ENCODE assay signal across 10 cellular contexts in genomic region chr1:1799716-1800115, GRCh38. TPM values are rescaled to one million over a fixed set of nuclear protein-coding genes. Genes with fewer than 3 reads are reported as not detected.
DNase-seq lines count a peak whose midpoint lies in the region; ATAC-seq and TF ChIP-seq lines count a peak whose summit lies in the region.
"Had no signal": no experiment of that assay in that cellular context is flagged by ENCODE, and none has a peak within 500 bp of the region (broad histone marks: within the 10 kb centered on the region; RNA-seq: fewer than 3 reads in every experiment).

No MANE protein-coding gene starts in this region.

- no peak overlapping the region for H3K4me3 ChIP-seq in mammary epithelial cell (replicated peaks in 1 of 3; ENCODE audit: insufficient read depth in 1 of 3, low read depth in 2 of 3, low read length in 3 of 3)
- H3K4me3 ChIP-seq in OCI-LY1 (ENCODE audit: low read depth, low read length, poor library complexity, severe bottlenecking): peak overlapping the region; percentile 16
- H3K4me3 ChIP-seq in spleen: no peak overlapping the region
- no peak overlapping the region for H3K4me3 ChIP-seq in left lung
- H3K4me3 ChIP-seq in smooth muscle cell: no peak overlapping the region
- H3K4me3 ChIP-seq: right atrium auricular region had no signal

- H3K4me1 ChIP-seq in mammary epithelial cell (ENCODE audit: insufficient read depth, low read length) (no peaks in the 10 kb centered on the region), OCI-LY1 (ENCODE audit: insufficient read depth, low read length, severe bottlenecking) (peaks cover 55% of the 10 kb centered on the region), spleen (peaks cover 2 to 75% (median 39%) of the 10 kb centered on the region in 6 donors), left lung (no peaks in the 10 kb centered on the region), smooth muscle cell (ENCODE audit: low read depth) (no peaks in the 10 kb centered on the region)
- H3K4me1 ChIP-seq: right atrium auricular region had no signal

- in situ Hi-C loops in mammary epithelial cell (cut with MboI; ENCODE audit: low sequenced_read_pairs in 2 of 2): no loop called here

- H3K4me1 Mint-ChIP-seq in MCF 10A (ENCODE audit: insufficient read depth, unreplicated experiment): no peaks in the 10 kb centered on the region

- dilution Hi-C loops in mammary epithelial cell (cut with HindIII; ENCODE audit: low sequenced_read_pairs): loop anchor here (5.0 kb wide), 1 partner anchor 42 kb away; no protein-coding TSS in a partner anchor

- H3K4me2 ChIP-seq in mammary epithelial cell (ENCODE audit: insufficient read depth, low read depth, low read length) (no peak overlapping the region), OCI-LY1 (ENCODE audit: low read length) (peak overlapping the region; percentile 42; the same call in 1 of the 2 replicates), smooth muscle cell (no peak overlapping the region)

- no peak for DNase-seq in MCF 10A (ENCODE audit: unreplicated experiment)
- DNase-seq in mammary epithelial cell: no peak
- DNase-seq in spleen: peak; percentile 32
- DNase-seq in left lung: no peak
- DNase-seq in smooth muscle cell (lab: John Stamatoyannopoulos, UW; ENCODE audit: unreplicated experiment): no peak
- no peak for DNase-seq in retina
- DNase-seq: activated naive CD4-positive, alpha-beta T cell treated with anti-CD3 and anti-CD28 coated beads, Interleukin-2, amount 10 ng/mL, durations not matched to agents 7 days and 5 days had no signal

- peak overlapping the region; percentile 70 for H3K27ac Mint-ChIP-seq in MCF 10A (ENCODE audit: low read depth, unreplicated experiment)
- H3K27ac Mint-ChIP-seq: activated naive CD4-positive, alpha-beta T cell treated with anti-CD3 and anti-CD28 coated beads, Interleukin-2, amount 10 ng/mL, durations not matched to agents 7 days and 5 days had no signal

- no peaks in the 10 kb centered on the region for H3K27me3 Mint-ChIP-seq in MCF 10A (ENCODE audit: insufficient read depth, unreplicated experiment)
- H3K27me3 Mint-ChIP-seq: activated naive CD4-positive, alpha-beta T cell treated with anti-CD3 and anti-CD28 coated beads, Interleukin-2, amount 10 ng/mL, durations not matched to agents 7 days and 5 days had no signal

- H3K36me3 Mint-ChIP-seq in MCF 10A (ENCODE audit: insufficient read depth, unreplicated experiment): peaks cover 91% of the 10 kb centered on the region

- no peaks in the 10 kb centered on the region for H3K27me3 ChIP-seq in mammary epithelial cell (ENCODE audit: insufficient read depth, low read length)
- H3K27me3 ChIP-seq in OCI-LY1 (ENCODE audit: insufficient read depth, low read length): no peaks in the 10 kb centered on the region
- H3K27me3 ChIP-seq in spleen (replicated peaks in 1 of 7): no peaks in the 10 kb centered on the region
- H3K27me3 ChIP-seq in left lung: no peaks in the 10 kb centered on the region
- no peaks in the 10 kb centered on the region for H3K27me3 ChIP-seq in smooth muscle cell (ENCODE audit: low read depth)
- H3K27me3 ChIP-seq: right atrium auricular region had no signal

- no peak for TF ChIP-seq POLR2A in spleen (IDR thresholded peaks at IDR 0.05)

- CTCF ChIA-PET in MCF 10A (lab: Yijun Ruan, JAX) (interaction anchor here (0.7 kb wide), 1 partner anchor 106 kb away, joined by 3 read pairs; no protein-coding TSS in a partner anchor), mammary epithelial cell (lab: Charles Lee; ENCODE audit: low non-redundant PET) (no interaction called here)

- H3K9ac ChIP-seq in mammary epithelial cell (ENCODE audit: insufficient read depth, low read length) (no peak overlapping the region), OCI-LY1 (ENCODE audit: low read length) (peak overlapping the region; percentile 35), smooth muscle cell (ENCODE audit: low read depth) (no peak overlapping the region)

- H3F3A ChIP-seq in OCI-LY1 (ENCODE audit: insufficient read depth, low read length): peaks cover 10% of the 10 kb centered on the region; the same call in 1 of the 2 replicates
- peaks cover 6% of the 10 kb centered on the region for H3F3A ChIP-seq in smooth muscle cell (ENCODE audit: low read depth)

- H3K9me3 Mint-ChIP-seq in MCF 10A (ENCODE audit: unreplicated experiment): no peaks in the 10 kb centered on the region
- H3K9me3 Mint-ChIP-seq: activated naive CD4-positive, alpha-beta T cell treated with anti-CD3 and anti-CD28 coated beads, Interleukin-2, amount 10 ng/mL, durations not matched to agents 7 days and 5 days had no signal

- WGBS in mammary epithelial cell (ENCODE audit: low coverage, missing lambda C conversion rate): 98% methylated on average over 5 of the region's 5 CpGs
- 72 to 86% (median 78%) methylated on average over 5 of the region's 5 CpGs for WGBS in spleen, 5 donors
- 83% methylated on average over 5 of the region's 5 CpGs for WGBS in smooth muscle cell (ENCODE audit: low lambda C conversion rate)

- no peak overlapping the region for H3K27ac ChIP-seq in mammary epithelial cell (ENCODE audit: insufficient read depth, low read depth, low read length)
- H3K27ac ChIP-seq in OCI-LY1 (ENCODE audit: low read depth, low read length, poor library complexity, severe bottlenecking): peak overlapping the region; percentile 93
- H3K27ac ChIP-seq in spleen: peak overlapping the region in 2 of 8 donors; percentile 14 to 33
- H3K27ac ChIP-seq in left lung: no peak overlapping the region
- H3K27ac ChIP-seq in smooth muscle cell (ENCODE audit: low read depth): no peak overlapping the region
- H3K27ac ChIP-seq: right atrium auricular region had no signal

- no peak overlapping the region for H3K4me3 Mint-ChIP-seq in MCF 10A (ENCODE audit: unreplicated experiment)
- H3K4me3 Mint-ChIP-seq: activated naive CD4-positive, alpha-beta T cell treated with anti-CD3 and anti-CD28 coated beads, Interleukin-2, amount 10 ng/mL, durations not matched to agents 7 days and 5 days had no signal

- H2AFZ ChIP-seq in mammary epithelial cell (ENCODE audit: low read depth, low read length) (no peak overlapping the region), OCI-LY1 (ENCODE audit: low read length) (no peak overlapping the region), smooth muscle cell (ENCODE audit: low read depth) (no peak overlapping the region)

- BruUV-seq in MCF 10A (replicated peaks; lab: Mats Ljungman, UMichigan): no TSS peak
- no TSS peak for BruUV-seq in mammary epithelial cell (replicated peaks; lab: Mats Ljungman, UMichigan)

- H3K9me3 ChIP-seq in mammary epithelial cell (replicated peaks; ENCODE audit: insufficient read depth, low read length) (no peaks in the 10 kb centered on the region), OCI-LY1 (ENCODE audit: low read length) (no peaks in the 10 kb centered on the region), spleen (no peaks in the 10 kb centered on the region), left lung (no peaks in the 10 kb centered on the region), smooth muscle cell (replicated peaks; ENCODE audit: low read depth) (no peaks in the 10 kb centered on the region)
- H3K9me3 ChIP-seq: right atrium auricular region had no signal

- POLR2A ChIA-PET in MCF 10A (lab: Yijun Ruan, JAX): no interaction called here

- H3K9me2 ChIP-seq in OCI-LY1 (ENCODE audit: low read depth, low read length): no peaks in the 10 kb centered on the region

- intact Hi-C loops in MCF 10A (cut with micrococcal nuclease) (no loop called here), mammary epithelial cell (cut with micrococcal nuclease) (no loop called here), spleen (cut with DNase I; ENCODE audit: low total_unique reads) (loop anchor here (10.0 kb wide), 1 partner anchor 85 kb away; no protein-coding TSS in a partner anchor), left lung (cut with DNase I) (no loop called here)

- H3K36me3 ChIP-seq in mammary epithelial cell (ENCODE audit: insufficient read depth, low read length): peaks cover 38% of the 10 kb centered on the region
- H3K36me3 ChIP-seq in OCI-LY1 (ENCODE audit: insufficient read depth, low read length): peaks cover 86% of the 10 kb centered on the region
- peaks cover 8 to 100% (median 72%) of the 10 kb centered on the region in 6 donors for H3K36me3 ChIP-seq in spleen
- peaks cover 0 to 99% of the 10 kb centered on the region in 2 donors for H3K36me3 ChIP-seq in left lung
- H3K36me3 ChIP-seq in smooth muscle cell (ENCODE audit: low read depth): peaks cover 17% of the 10 kb centered on the region

- no peak for TF ChIP-seq CTCF in MCF 10A (IDR thresholded peaks at IDR 0.05; ENCODE audit: unreplicated experiment)
- TF ChIP-seq CTCF in mammary epithelial cell (conservative IDR thresholded peaks at IDR 0.05 in 1 of 2, IDR thresholded peaks at IDR 0.05 in 1 of 2; ENCODE audit: extremely low read depth in 1 of 2, insufficient read depth in 1 of 2, low read depth in 1 of 2, low read length in 2 of 2): no peak
- no peak for TF ChIP-seq CTCF in OCI-LY1 (IDR thresholded peaks at IDR 0.05; ENCODE audit: low read length)
- TF ChIP-seq CTCF in spleen (IDR thresholded peaks at IDR 0.05 in 8 of 11, conservative IDR thresholded peaks at IDR 0.05 in 3 of 11): no peak
- TF ChIP-seq CTCF in left lung (IDR thresholded peaks at IDR 0.05): no peak
- no peak for TF ChIP-seq CTCF in smooth muscle cell (IDR thresholded peaks at IDR 0.05; ENCODE audit: borderline replicate concordance, insufficient read depth, poor library complexity, severe bottlenecking)

- H4K20me1 ChIP-seq in mammary epithelial cell (ENCODE audit: insufficient read depth, low read length) (peaks cover 2% of the 10 kb centered on the region), OCI-LY1 (ENCODE audit: insufficient read depth, low read length) (no peaks in the 10 kb centered on the region), smooth muscle cell (ENCODE audit: low read depth) (peaks cover 98% of the 10 kb centered on the region)

- ATAC-seq in HG02588 (IDR thresholded peaks at IDR 0.05; ENCODE audit: unreplicated experiment): peak; percentile 50
- ATAC-seq in left lung: no peak

- H3K79me2 ChIP-seq in mammary epithelial cell (ENCODE audit: insufficient read depth, low read length) (peaks cover 87% of the 10 kb centered on the region), OCI-LY1 (ENCODE audit: insufficient read depth, low read length) (peaks cover 10% of the 10 kb centered on the region), smooth muscle cell (ENCODE audit: low read depth) (peaks cover 82% of the 10 kb centered on the region)

RNA-seq across cellular contexts. Expression of gene NADK, which starts 21.4 kb away (rescaled TPM):
- total RNA-seq in MCF 10A (2022) (106 and 107 TPM in 2 replicates), mammary epithelial cell (10 to 100 TPM; 34.2 to 67.8 TPM), spleen (100 to 1,000 TPM; 155 to 271 (median 207) TPM), left lung (100 to 1,000 TPM in 1 of 2 donors, 10 to 100 TPM in 1; 82.3 to 126 TPM), smooth muscle cell (27.2 and 32.7 TPM in 2 replicates)
- polyA plus RNA-seq in mammary epithelial cell (41.0 TPM), spleen (100 to 1,000 TPM in 1 of 3 donors, 10 to 100 TPM in 2; 62.6 to 155 (median 83.8) TPM), smooth muscle cell (37.8 and 39.0 TPM in 2 replicates)
- polyA minus RNA-seq in mammary epithelial cell: 39.0 TPM
